Comparison of ENCODE assay signal across 8 cellular contexts in the genomic region with DNA sequence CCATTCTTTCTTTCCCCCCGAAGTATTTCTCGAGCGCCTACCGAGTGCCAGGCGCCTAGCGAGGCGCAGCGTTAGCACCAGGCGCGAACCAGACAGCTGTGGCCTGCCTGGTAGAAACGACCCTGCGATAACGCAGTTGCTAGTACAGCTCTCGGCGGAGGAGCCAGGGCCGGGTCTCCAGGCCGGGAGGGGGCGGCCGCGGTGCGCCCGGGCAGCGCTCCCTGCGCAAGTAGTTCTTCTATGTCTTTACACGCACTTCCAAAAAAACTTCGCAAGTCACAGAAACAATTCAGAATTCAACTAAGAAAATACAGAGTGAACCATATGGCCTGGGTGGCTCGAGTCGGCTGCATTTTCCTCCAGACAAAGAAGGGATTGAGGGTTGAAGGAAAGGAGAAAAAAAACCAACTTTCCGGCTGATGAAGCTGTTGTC. TPM values are rescaled to one million over a fixed set of nuclear protein-coding genes. Genes with fewer than 3 reads are reported as not detected.
DNase-seq lines count a peak whose midpoint lies in the region; ATAC-seq and TF ChIP-seq lines count a peak whose summit lies in the region.

No MANE protein-coding gene starts in this region.

- TF ChIP-seq CTCF in BE2C (IDR thresholded peaks at IDR 0.05; ENCODE audit: low read depth, low read length) (peak; percentile 51), fibroblast of the aortic adventitia (IDR thresholded peaks at IDR 0.05; ENCODE audit: insufficient read depth, low read length) (no peak)

- peak; percentile 40 for ATAC-seq in GM19372 (IDR thresholded peaks at IDR 0.05; ENCODE audit: low read depth, unreplicated experiment)
- ATAC-seq in HG03460 (IDR thresholded peaks at IDR 0.05; ENCODE audit: unreplicated experiment) = peak; percentile 53

- peaks cover 80% of the 10 kb centered on the region for H3K27me3 ChIP-seq in BE2C

- no peaks in the 10 kb centered on the region for H3K36me3 ChIP-seq in BE2C

- no peaks in the 10 kb centered on the region for H3K9me3 ChIP-seq in BE2C

- H3K4me1 ChIP-seq in BE2C = no peaks in the 10 kb centered on the region

- DNase-seq in BE2C (peak; percentile 72), fibroblast of the aortic adventitia (ENCODE audit: low read depth) (peak; percentile 34), retina (peak; percentile 81), DMS114 treated with DMSO at 0.1 percent for 48 hours (lab: John Stamatoyannopoulos, UW; ENCODE audit: unreplicated experiment) (no peak), HPDE6-E6E7 (ENCODE audit: extremely low spot score) (no peak)
- DNase-seq in activated CD4-positive, alpha-beta T cell treated with anti-CD3 and anti-CD28 coated beads, Interleukin-2, amount 50 U/mL, for 1 hour = peak; percentile 29

- H3K4me3 ChIP-seq in BE2C (ENCODE audit: low read depth, low read length) (peak overlapping the region; percentile 49), fibroblast of the aortic adventitia (ENCODE audit: low read depth, low read length) (peak overlapping the region; percentile 37)

RNA-seq across cellular contexts. Expression of a gene that starts 7.0 kb away (rescaled TPM):
- not detected for polyA plus RNA-seq in BE2C (2012; ENCODE audit: insufficient read depth, insufficient read length, low read depth)
- not detected in 2 replicates for total RNA-seq in fibroblast of the aortic adventitia (ENCODE audit: low replicate concordance)

Comparison
In these comparisons a context has a peak if more than half of its experiments do, and no peak if none do; other contexts are left out.
1. DNase-seq: peak in BE2C (single experiment), activated CD4-positive, alpha-beta T cell treated with anti-CD3 and anti-CD28 coated beads, Interleukin-2, amount 50 U/mL, for 1 hour (single experiment), fibroblast of the aortic adventitia (single experiment) and retina (single experiment); none in DMS114 treated with DMSO at 0.1 percent for 48 hours (single experiment) and HPDE6-E6E7 (single experiment).